ENCODE assay signal across 8 cellular contexts in genomic region chr6:24774696-24775519, GRCh38. TPM values are rescaled to one million over a fixed set of nuclear protein-coding genes. Genes with fewer than 3 reads are reported as not detected.
DNase-seq lines count a peak whose midpoint lies in the region; ATAC-seq and TF ChIP-seq lines count a peak whose summit lies in the region.

Gene GMNN (plus strand): TSS chr6:24774937. CDS start chr6:24777247, 2,310 bp downstream.

- DNase-seq in EL (peak; percentile 96), H4 (ENCODE audit: low spot score) (peak; percentile 90), LNCaP clone FGC (ENCODE audit: low read depth) (peak; percentile 84), RPMI8226 (peak; percentile 100), fibroblast of gingiva (ENCODE audit: low read depth) (peak; percentile 90), naive B cell (peak; percentile 97)
- peak; percentile 95 to 96 for DNase-seq in activated T-helper 1 cell treated with anti-CD3 and anti-CD28 coated beads, Interleukin-2, amount 50 U/mL, for 16 hours (ENCODE audit: low read depth in 1 of 2, low spot score in 1 of 2)
- DNase-seq in stimulated activated effector memory CD8-positive, alpha-beta T cell treated with anti-CD3 and anti-CD28 coated beads, Interleukin-12 subunit alpha, Interleukin-12 subunit beta, amount 100 ng/mL, for 72 hours (ENCODE audit: low spot score in 2 of 2) = peak; percentile 95 to 98

- no peak for TF ChIP-seq CTCF in LNCaP clone FGC (IDR thresholded peaks at IDR 0.05; ENCODE audit: control insufficient read depth, extremely low read depth, insufficient read depth)

- peak within 1 kb of the TSS; percentile 91 for H3K4me3 ChIP-seq in LNCaP clone FGC (ENCODE audit: low read depth, low read length)

- peak within 1 kb of the TSS; percentile 93 to 99 (median 98) for H3K27ac Mint-ChIP-seq in naive B cell
- H3K27ac Mint-ChIP-seq in stimulated activated effector memory CD8-positive, alpha-beta T cell treated with anti-CD3 and anti-CD28 coated beads, Interleukin-12 subunit alpha, Interleukin-12 subunit beta, amount 100 ng/mL, for 72 hours = peak within 1 kb of the TSS; percentile 97

- H3K4me1 Mint-ChIP-seq in naive B cell = peaks cover 12 to 22% (median 13%) of the 10 kb centered on the region in 3 donors
- peaks cover 15% of the 10 kb centered on the region for H3K4me1 Mint-ChIP-seq in stimulated activated effector memory CD8-positive, alpha-beta T cell treated with anti-CD3 and anti-CD28 coated beads, Interleukin-12 subunit alpha, Interleukin-12 subunit beta, amount 100 ng/mL, for 72 hours

- peak within 1 kb of the TSS; percentile 98 to 100 (median 99) for H3K4me3 Mint-ChIP-seq in naive B cell
- peak within 1 kb of the TSS; percentile 97 for H3K4me3 Mint-ChIP-seq in stimulated activated effector memory CD8-positive, alpha-beta T cell treated with anti-CD3 and anti-CD28 coated beads, Interleukin-12 subunit alpha, Interleukin-12 subunit beta, amount 100 ng/mL, for 72 hours

- ATAC-seq in naive B cell (ENCODE audit: low read depth in 2 of 2) = peak; percentile 85 to 90
- ATAC-seq in stimulated activated effector memory CD8-positive, alpha-beta T cell treated with anti-CD3 and anti-CD28 coated beads, Interleukin-12 subunit alpha, Interleukin-12 subunit beta, amount 100 ng/mL, for 72 hours = peak; percentile 97

- no peaks in the 10 kb centered on the region for H3K36me3 Mint-ChIP-seq in naive B cell
- H3K36me3 Mint-ChIP-seq in stimulated activated effector memory CD8-positive, alpha-beta T cell treated with anti-CD3 and anti-CD28 coated beads, Interleukin-12 subunit alpha, Interleukin-12 subunit beta, amount 100 ng/mL, for 72 hours = peaks cover 52% of the 10 kb centered on the region

- H3K27me3 Mint-ChIP-seq in naive B cell = no peaks in the 10 kb centered on the region

- no peaks in the 10 kb centered on the region for H3K9me3 Mint-ChIP-seq in naive B cell
- H3K9me3 Mint-ChIP-seq in stimulated activated effector memory CD8-positive, alpha-beta T cell treated with anti-CD3 and anti-CD28 coated beads, Interleukin-12 subunit alpha, Interleukin-12 subunit beta, amount 100 ng/mL, for 72 hours = no peaks in the 10 kb centered on the region

RNA-seq across cellular contexts. Expression of gene GMNN, which starts in this region (rescaled TPM):
- 67.2 and 75.9 TPM in 2 replicates for total RNA-seq in H4 (2014; rRNA removed; shearing (Covaris generic))
- 1 to 10 TPM; 2.9 to 8.3 (median 4.2) TPM for polyA plus RNA-seq in naive B cell (ENCODE audit: low read depth in 6 of 6)

Comparison
In these comparisons a context has a peak if more than half of its experiments do, and no peak if none do; other contexts are left out.
1. Peak in every context shown above with its lines: DNase-seq, ATAC-seq and H3K4me3 ChIP-seq.